11 cellular contexts compared by ENCODE assay signal in genomic region chr16:54160252-54160860, GRCh38.
"Had no signal": no experiment of that assay in that cellular context is flagged by ENCODE, and none has a peak within 500 bp of the region (broad histone marks: within the 10 kb centered on the region; RNA-seq: fewer than 3 reads in every experiment).

No MANE protein-coding gene starts in this region.

- DNase-seq: GM23248, GOT3, H7, H9, HCEC 1CT, HFFc6 had no signal

- H3K4me1 ChIP-seq: HAP-1 had no signal

- H2AFZ ChIP-seq: GM23248, GM23338 had no signal

- FAIRE-seq: H1, H54 had no signal

- H3K9me3 ChIP-seq: HAP-1 had no signal

- H3K36me3 ChIP-seq: HAP-1 had no signal

- H3K4me2 ChIP-seq: GM23338 had no signal

- H3K27ac ChIP-seq: GM23248 had no signal

- ATAC-seq: GM23338, HCT116 had no signal

- H3K4me3 ChIP-seq: GM23248, GM23338, HAP-1 had no signal

- H3K9ac ChIP-seq: GM23248 had no signal
